Comparison of ENCODE assay signal across 9 cellular contexts in the genomic region with DNA sequence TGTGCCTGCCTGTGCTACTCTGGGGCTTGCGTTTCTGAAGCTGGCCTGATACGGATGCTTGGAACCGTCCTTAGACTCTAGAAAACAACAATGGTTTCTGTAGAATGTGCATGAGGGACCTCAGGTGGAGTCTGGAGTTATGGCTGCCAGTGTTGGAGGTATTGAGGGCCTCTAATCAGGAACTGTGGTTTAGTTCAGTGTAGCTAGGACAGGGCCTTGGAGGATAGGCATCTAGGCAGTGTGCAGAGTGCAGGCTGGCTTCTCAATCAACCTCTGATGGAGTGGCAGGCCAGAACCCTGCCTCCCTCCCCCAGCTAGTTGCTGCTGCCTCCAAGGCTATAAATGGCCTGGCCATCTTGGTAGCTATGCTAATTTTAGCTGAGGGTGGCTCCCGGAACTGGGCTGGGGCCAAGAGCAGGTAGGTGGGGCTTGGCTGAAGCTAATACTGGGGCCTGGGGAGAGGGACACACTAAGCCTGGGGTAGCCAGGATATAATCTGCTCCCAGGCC. TPM values are rescaled to one million over a fixed set of nuclear protein-coding genes. Genes with fewer than 3 reads are reported as not detected.
DNase-seq lines count a peak whose midpoint lies in the region; ATAC-seq, FAIRE-seq and TF ChIP-seq lines count a peak whose summit lies in the region.
"Had no signal": no experiment of that assay in that cellular context is flagged by ENCODE, and none has a peak within 500 bp of the region (broad histone marks: within the 10 kb centered on the region; RNA-seq: fewer than 3 reads in every experiment).

No MANE protein-coding gene starts in this region.

- H3K4me1 ChIP-seq in A549 = peaks cover 52% of the 10 kb centered on the region
- H3K4me1 ChIP-seq in neutrophil (ENCODE audit: control insufficient read depth in 1 of 2, insufficient read depth in 1 of 2, low read depth in 1 of 2, low read length in 1 of 2) = peaks cover 86 to 92% of the 10 kb centered on the region in 2 experiments

- no peaks in the 10 kb centered on the region for H3K9me3 Mint-ChIP-seq in activated naive CD8-positive, alpha-beta T cell treated with anti-CD3 and anti-CD28 coated beads, Interleukin-2, amount 10 ng/mL, durations not matched to agents 7 days and 5 days

- ATAC-seq in A549 (no peak), GM18870 (IDR thresholded peaks at IDR 0.05; ENCODE audit: unreplicated experiment) (peak; percentile 28), HG03460 (IDR thresholded peaks at IDR 0.05; ENCODE audit: unreplicated experiment) (peak; percentile 41)
- no peak for ATAC-seq in activated naive CD8-positive, alpha-beta T cell treated with anti-CD3 and anti-CD28 coated beads, Interleukin-2, amount 10 ng/mL, durations not matched to agents 7 days and 5 days (ENCODE audit: low read depth)

- peaks cover 58% of the 10 kb centered on the region for H3K4me1 Mint-ChIP-seq in activated naive CD8-positive, alpha-beta T cell treated with anti-CD3 and anti-CD28 coated beads, Interleukin-2, amount 10 ng/mL, durations not matched to agents 7 days and 5 days

- H3K27me3 ChIP-seq in neutrophil = no peaks in the 10 kb centered on the region

- no peak for TF ChIP-seq POLR2A in A549 (IDR thresholded peaks at IDR 0.05; ENCODE audit: low read length)

- no peak for FAIRE-seq in A549 (lab: Jason Lieb, UNC)

- 76% methylated on average over 4 of the region's 4 CpGs for WGBS in A549 (ENCODE audit: missing lambda C conversion rate)

- peaks cover 15% of the 10 kb centered on the region for H3K36me3 Mint-ChIP-seq in activated naive CD8-positive, alpha-beta T cell treated with anti-CD3 and anti-CD28 coated beads, Interleukin-2, amount 10 ng/mL, durations not matched to agents 7 days and 5 days

- H3K4me3 ChIP-seq in A549 = no peak overlapping the region
- H3K4me3 ChIP-seq in neutrophil (ENCODE audit: low read depth in 1 of 2, low read length in 1 of 2) = peak overlapping the region; percentile 77 to 93
- H3K4me3 ChIP-seq: skin epidermis had no signal

- H3K27ac Mint-ChIP-seq in activated naive CD8-positive, alpha-beta T cell treated with anti-CD3 and anti-CD28 coated beads, Interleukin-2, amount 10 ng/mL, durations not matched to agents 7 days and 5 days = peak overlapping the region; percentile 80

- no peak for TF ChIP-seq EP300 in A549 (IDR thresholded peaks at IDR 0.05)

- no peak for TF ChIP-seq CTCF in A549 (IDR thresholded peaks at IDR 0.05)
- no peak for TF ChIP-seq CTCF in neutrophil (IDR thresholded peaks at IDR 0.05)

- H3K9me3 ChIP-seq in A549 (no peaks in the 10 kb centered on the region), neutrophil (no peaks in the 10 kb centered on the region)

- H3K4me3 Mint-ChIP-seq in activated naive CD8-positive, alpha-beta T cell treated with anti-CD3 and anti-CD28 coated beads, Interleukin-2, amount 10 ng/mL, durations not matched to agents 7 days and 5 days = peak overlapping the region; percentile 99

- H3K27ac ChIP-seq in A549 (peak overlapping the region in 1 of 2 experiments; percentile 39; a peak in 1 of 6 replicates), neutrophil (peak overlapping the region; percentile 65)

- no peaks in the 10 kb centered on the region for H3K27me3 Mint-ChIP-seq in activated naive CD8-positive, alpha-beta T cell treated with anti-CD3 and anti-CD28 coated beads, Interleukin-2, amount 10 ng/mL, durations not matched to agents 7 days and 5 days

- H3K36me3 ChIP-seq in neutrophil = no peaks in the 10 kb centered on the region

- H3K4me2 ChIP-seq in A549 = peak overlapping the region; percentile 45

- DNase-seq in A549 (ENCODE audit: low read depth in 1 of 2, low spot score in 1 of 2) (no peak), KG1 (lab: John Stamatoyannopoulos, UW) (no peak), NCI-H2171 treated with DMSO at 0.1 percent for 48 hours (lab: John Stamatoyannopoulos, UW) (no peak), NCI-H2196 (lab: John Stamatoyannopoulos, UW; ENCODE audit: unreplicated experiment) (no peak)
- no peak for DNase-seq in activated naive CD8-positive, alpha-beta T cell treated with anti-CD3 and anti-CD28 coated beads, Interleukin-2, amount 10 ng/mL, durations not matched to agents 7 days and 5 days

- POLR2A ChIA-PET in A549 (lab: Yijun Ruan, JAX) = no interaction called here
- POLR2A ChIA-PET in activated naive CD8-positive, alpha-beta T cell treated with anti-CD3 and anti-CD28 coated beads, Interleukin-2, amount 10 ng/mL, durations not matched to agents 7 days and 5 days (lab: Charles Lee) = interaction anchor here (1.0 to 4.8 kb wide), 5 partner anchors 11 to 230 kb away, joined by 3 to 29 read pairs (median 5); partner anchors contain the start of gene RHOG

- CTCF ChIA-PET in A549 (lab: Yijun Ruan, JAX) = interaction anchor here (1.3 to 27.8 kb wide), 3 partner anchors 10 to 210 kb away, joined by 4 to 919 read pairs (median 20); no protein-coding TSS in a partner anchor

- no peak for TF ChIP-seq RAD21 in A549 (conservative IDR thresholded peaks at IDR 0.05 in 1 of 2, IDR thresholded peaks at IDR 0.05 in 1 of 2)

TF ChIP-seq in A549, 52 proteins besides CTCF, POLR2A, EP300 and RAD21:
- TF ChIP-seq HOXB5 (CRISPR knock-in tag; IDR thresholded peaks at IDR 0.05) = no peak
- no peak for TF ChIP-seq RARB (CRISPR knock-in tag; IDR thresholded peaks at IDR 0.05)
- TF ChIP-seq HES2 (IDR thresholded peaks at IDR 0.05) = no peak
- no peak for TF ChIP-seq ZNF302 (CRISPR knock-in tag; IDR thresholded peaks at IDR 0.05)
- TF ChIP-seq HEYL (CRISPR knock-in tag; IDR thresholded peaks at IDR 0.05) = no peak

RNA-seq across cellular contexts. Expression of gene STIM1, which starts 4.0 kb away (rescaled TPM):
- polyA plus RNA-seq in A549 (2011; rRNA removed) = 38.7 and 42.5 TPM in 2 replicates
- polyA plus RNA-seq in A549 (2012; cell fraction: cytosol; rRNA removed) = 22.4 and 26.1 TPM in 2 replicates
- 40.8 and 56.0 TPM in 2 replicates for polyA plus RNA-seq in A549 (2012; cell fraction: nucleus; rRNA removed)
- 32.8 to 35.3 TPM (median 35.2 TPM) in 3 replicates for polyA plus RNA-seq in A549 (2017; fragmentation: RNase III; extraction: RNeasy Plus Mini Kit Qiagen cat#74134 plus additional on column Dnase treatment)
- 60.6 and 70.8 TPM in 2 replicates for polyA minus RNA-seq in A549 (2011; rRNA and poly(A)+ RNA removed)
- 100 to 1,000 TPM in 1 of 2 experiments, 10 to 100 TPM in 1; 98.8 to 101 TPM for total RNA-seq in activated naive CD8-positive, alpha-beta T cell treated with anti-CD3 and anti-CD28 coated beads, Interleukin-2, amount 10 ng/mL, durations not matched to agents 7 days and 5 days

RNA-seq across cellular contexts. Expression of gene RHOG, which starts 18.7 kb away (rescaled TPM):
- 41.1 and 54.3 TPM in 2 replicates for polyA plus RNA-seq in A549 (2011; rRNA removed)
- polyA plus RNA-seq in A549 (2012; cell fraction: cytosol; rRNA removed) = 111 and 157 TPM in 2 replicates
- 59.8 and 100 TPM in 2 replicates for polyA plus RNA-seq in A549 (2012; cell fraction: nucleus; rRNA removed)
- polyA plus RNA-seq in A549 (2017; fragmentation: RNase III; extraction: RNeasy Plus Mini Kit Qiagen cat#74134 plus additional on column Dnase treatment) = 55.0 to 64.3 TPM (median 62.2 TPM) in 3 replicates
- polyA minus RNA-seq in A549 (2011; rRNA and poly(A)+ RNA removed) = 87.2 and 95.3 TPM in 2 replicates
- total RNA-seq in activated naive CD8-positive, alpha-beta T cell treated with anti-CD3 and anti-CD28 coated beads, Interleukin-2, amount 10 ng/mL, durations not matched to agents 7 days and 5 days = 100 to 1,000 TPM; 154 to 159 TPM

RNA-seq across cellular contexts. Expression of gene PGAP2, which starts 51.1 kb away (rescaled TPM):
- polyA plus RNA-seq in A549 (2011; rRNA removed) = 35.2 and 49.2 TPM in 2 replicates
- 47.6 and 65.5 TPM in 2 replicates for polyA plus RNA-seq in A549 (2012; cell fraction: cytosol; rRNA removed)
- polyA plus RNA-seq in A549 (2012; cell fraction: nucleus; rRNA removed) = 65.2 and 78.0 TPM in 2 replicates
- 31.4 to 32.4 TPM (median 32.1 TPM) in 3 replicates for polyA plus RNA-seq in A549 (2017; fragmentation: RNase III; extraction: RNeasy Plus Mini Kit Qiagen cat#74134 plus additional on column Dnase treatment)
- 49.4 and 59.3 TPM in 2 replicates for polyA minus RNA-seq in A549 (2011; rRNA and poly(A)+ RNA removed)
- total RNA-seq in activated naive CD8-positive, alpha-beta T cell treated with anti-CD3 and anti-CD28 coated beads, Interleukin-2, amount 10 ng/mL, durations not matched to agents 7 days and 5 days = 10 to 100 TPM; 21.8 to 22.7 TPM

Comparison
In these comparisons a context has a peak if more than half of its experiments do, and no peak if none do; other contexts are left out.
1. ATAC-seq: peak in GM18870 (single experiment) and HG03460 (single experiment); none in A549 (0 of 2) and activated naive CD8-positive, alpha-beta T cell treated with anti-CD3 and anti-CD28 coated beads, Interleukin-2, amount 10 ng/mL, durations not matched to agents 7 days and 5 days (single experiment).